In genomic region chr17:1762233-1762905, GRCh38 we compare ENCODE assay signal across 8 cellular contexts. TPM values are rescaled to one million over a fixed set of nuclear protein-coding genes. Genes with fewer than 3 reads are reported as not detected.
DNase-seq lines count a peak whose midpoint lies in the region; ATAC-seq and TF ChIP-seq lines count a peak whose summit lies in the region.

No MANE protein-coding gene starts in this region.

- H3K27ac ChIP-seq in mammary epithelial cell (ENCODE audit: insufficient read depth, low read depth, low read length) (no peak overlapping the region), lower lobe of right lung (peak overlapping the region; percentile 75), upper lobe of left lung (peak overlapping the region; percentile 70 to 79 (median 75))

- H2AFZ ChIP-seq in mammary epithelial cell (ENCODE audit: low read depth, low read length), result peak overlapping the region; percentile 87

- CTCF ChIA-PET in mammary epithelial cell (lab: Charles Lee; ENCODE audit: low non-redundant PET), result no interaction called here

- no peaks in the 10 kb centered on the region for H3K79me2 ChIP-seq in mammary epithelial cell (ENCODE audit: insufficient read depth, low read length)

- H3K36me3 Mint-ChIP-seq in endothelial cell (ENCODE audit: low read depth, unreplicated experiment), result no peaks in the 10 kb centered on the region

- H3K27me3 ChIP-seq in mammary epithelial cell (ENCODE audit: insufficient read depth, low read length) (no peaks in the 10 kb centered on the region), lower lobe of right lung (ENCODE audit: low read depth) (no peaks in the 10 kb centered on the region), upper lobe of left lung (no peaks in the 10 kb centered on the region)

- peak in 1 of 4 donors; percentile 8 for TF ChIP-seq POLR2A in upper lobe of left lung (IDR thresholded peaks at IDR 0.05)

- no peak overlapping the region for H3K27ac Mint-ChIP-seq in endothelial cell (ENCODE audit: unreplicated experiment)

- H3K27me3 Mint-ChIP-seq in endothelial cell (ENCODE audit: unreplicated experiment), result peaks cover 18% of the 10 kb centered on the region

- peaks cover 5% of the 10 kb centered on the region for H3K4me1 Mint-ChIP-seq in endothelial cell (ENCODE audit: unreplicated experiment)

- H3K4me3 Mint-ChIP-seq in endothelial cell (ENCODE audit: unreplicated experiment), result no peak overlapping the region

- H3K4me1 ChIP-seq in mammary epithelial cell (ENCODE audit: insufficient read depth, low read length), result peaks cover 40% of the 10 kb centered on the region
- peaks cover 36% of the 10 kb centered on the region for H3K4me1 ChIP-seq in lower lobe of right lung
- peaks cover 20 to 37% (median 30%) of the 10 kb centered on the region in 4 donors for H3K4me1 ChIP-seq in upper lobe of left lung

- TF ChIP-seq EP300 in upper lobe of left lung (IDR thresholded peaks at IDR 0.05), result no peak

- ATAC-seq in lower lobe of right lung, result peak; percentile 20 to 67
- ATAC-seq in upper lobe of left lung (ENCODE audit: low FRiP score in 2 of 2), result peak; percentile 54 to 69

- H3K36me3 ChIP-seq in mammary epithelial cell (ENCODE audit: insufficient read depth, low read length) (no peaks in the 10 kb centered on the region), lower lobe of right lung (no peaks in the 10 kb centered on the region), upper lobe of left lung (no peaks in the 10 kb centered on the region)

- dilution Hi-C loops in mammary epithelial cell (cut with HindIII; ENCODE audit: low sequenced_read_pairs), result no loop called here

- H3K4me2 ChIP-seq in mammary epithelial cell (ENCODE audit: insufficient read depth, low read depth, low read length), result peak overlapping the region; percentile 79

- 54% methylated on average over 10 of the region's 21 CpGs for WGBS in mammary epithelial cell (ENCODE audit: low coverage, missing lambda C conversion rate)
- 75 to 83% methylated on average over 18 to 21 of the region's 21 CpGs for WGBS in upper lobe of left lung, 2 donors

- intact Hi-C loops in mammary epithelial cell (cut with micrococcal nuclease) (no loop called here), lower lobe of right lung (cut with DNase I) (no loop called here)

- DNase-seq in NCI-H82 (lab: John Stamatoyannopoulos, UW), result peak; percentile 81
- no peak for DNase-seq in NCI-H82 treated with DMSO at 0.1 percent for 48 hours (lab: John Stamatoyannopoulos, UW; ENCODE audit: unreplicated experiment)
- no peak for DNase-seq in mammary epithelial cell
- no peak for DNase-seq in lower lobe of right lung
- DNase-seq in upper lobe of left lung, result peak in 1 of 2 donors; percentile 81
- no peak for DNase-seq in NCI-H1092 (lab: John Stamatoyannopoulos, UW)
- no peak for DNase-seq in mucosa of gallbladder (ENCODE audit: low spot score)
- DNase-seq in endothelial cell (ENCODE audit: low spot score), result no peak

- TF ChIP-seq CTCF in mammary epithelial cell (conservative IDR thresholded peaks at IDR 0.05 in 1 of 2, IDR thresholded peaks at IDR 0.05 in 1 of 2; ENCODE audit: extremely low read depth in 1 of 2, insufficient read depth in 1 of 2, low read depth in 1 of 2, low read length in 2 of 2) (no peak), lower lobe of right lung (IDR thresholded peaks at IDR 0.05) (no peak), upper lobe of left lung (IDR thresholded peaks at IDR 0.05) (no peak), endothelial cell (IDR thresholded peaks at IDR 0.05; ENCODE audit: unreplicated experiment) (no peak)

- in situ Hi-C loops in mammary epithelial cell (cut with MboI; ENCODE audit: low sequenced_read_pairs in 2 of 2), result no loop called here

- no peaks in the 10 kb centered on the region for H3K9me3 Mint-ChIP-seq in endothelial cell (ENCODE audit: unreplicated experiment)

- H3K4me3 ChIP-seq in mammary epithelial cell (replicated peaks in 1 of 3; ENCODE audit: insufficient read depth in 1 of 3, low read depth in 2 of 3, low read length in 3 of 3), result peak overlapping the region; percentile 32 to 46 (median 38)
- peak overlapping the region; percentile 52 for H3K4me3 ChIP-seq in lower lobe of right lung
- H3K4me3 ChIP-seq in upper lobe of left lung, result peak overlapping the region in 3 of 4 donors; percentile 25 to 26 (median 26)

- no TSS peak for BruUV-seq in mammary epithelial cell (replicated peaks; lab: Mats Ljungman, UMichigan)

- no peaks in the 10 kb centered on the region for H4K20me1 ChIP-seq in mammary epithelial cell (ENCODE audit: insufficient read depth, low read length)

- H3K9me3 ChIP-seq in mammary epithelial cell (replicated peaks; ENCODE audit: insufficient read depth, low read length) (no peaks in the 10 kb centered on the region), lower lobe of right lung (no peaks in the 10 kb centered on the region), upper lobe of left lung (no peaks in the 10 kb centered on the region)

- H3K9ac ChIP-seq in mammary epithelial cell (ENCODE audit: insufficient read depth, low read length), result no peak overlapping the region

RNA-seq across cellular contexts. Expression of gene SERPINF1, which starts 0.5 kb away (rescaled TPM):
- total RNA-seq in mammary epithelial cell (10 to 100 TPM; 10.8 to 89.5 TPM), lower lobe of right lung (204 TPM), upper lobe of left lung (100 to 1,000 TPM in 4 of 6 donors, 10 to 100 TPM in 2; 69.8 to 235 (median 114) TPM), mucosa of gallbladder (129 TPM), endothelial cell (ENCODE audit: unreplicated experiment) (0.77 TPM)
- 85.4 TPM for polyA plus RNA-seq in mammary epithelial cell
- 77.9 TPM for polyA minus RNA-seq in mammary epithelial cell

RNA-seq across cellular contexts. Expression of gene SERPINF2, which starts 19.7 kb away (rescaled TPM):
- total RNA-seq in mammary epithelial cell (1 to 10 TPM; 5.7 to 7.3 TPM), lower lobe of right lung (24.1 TPM), upper lobe of left lung (10 to 100 TPM in 5 of 6 donors, 1 to 10 TPM in 1; 4.6 to 48.2 (median 24.6) TPM), mucosa of gallbladder (2.9 TPM), endothelial cell (ENCODE audit: unreplicated experiment) (0.56 TPM)
- 10.1 TPM for polyA plus RNA-seq in mammary epithelial cell
- 3.7 TPM for polyA minus RNA-seq in mammary epithelial cell

RNA-seq across cellular contexts. Expression of gene WDR81, which starts 37.9 kb away (rescaled TPM):
- 10 to 100 TPM; 17.8 to 35.5 TPM for total RNA-seq in mammary epithelial cell
- 10.2 TPM for polyA plus RNA-seq in mammary epithelial cell
- polyA minus RNA-seq in mammary epithelial cell, result 8.5 TPM
- total RNA-seq in lower lobe of right lung, result 49.9 TPM
- 100 to 1,000 TPM in 2 of 6 donors, 10 to 100 TPM in 4; 47.4 to 162 (median 60.8) TPM for total RNA-seq in upper lobe of left lung
- total RNA-seq in mucosa of gallbladder, result 30.3 TPM
- total RNA-seq in endothelial cell (ENCODE audit: unreplicated experiment), result 20.0 TPM

RNA-seq across cellular contexts. Expression of gene TLCD2, which starts 52.2 kb away (rescaled TPM):
- total RNA-seq in mammary epithelial cell, result 1 to 10 TPM; 2.2 to 5.7 TPM
- 0.87 TPM for polyA plus RNA-seq in mammary epithelial cell
- 4.4 TPM for polyA minus RNA-seq in mammary epithelial cell
- 13.4 TPM for total RNA-seq in lower lobe of right lung
- 10 to 100 TPM; 11.3 to 24.7 (median 14.9) TPM for total RNA-seq in upper lobe of left lung
- 6.5 TPM for total RNA-seq in mucosa of gallbladder
- 4.4 TPM for total RNA-seq in endothelial cell (ENCODE audit: unreplicated experiment)
